33 cellular contexts compared by ENCODE assay signal in genomic region chr11:8013833-8014232, GRCh38. TPM values are rescaled to one million over a fixed set of nuclear protein-coding genes. Genes with fewer than 3 reads are reported as not detected.
"Had no signal": no experiment of that assay in that cellular context is flagged by ENCODE, and none has a peak within 500 bp of the region (broad histone marks: within the 10 kb centered on the region; RNA-seq: fewer than 3 reads in every experiment).

No MANE protein-coding gene starts in this region.

- H3K27ac Mint-ChIP-seq: dendritic cell treated with granulocyte-macrophage colony-stimulating factor and Interleukin-4, amounts not matched to agents 40 ng/mL and 50 ng/mL, for 4 days; mesothelial cell of epicardium; naive B cell; natural killer cell treated with Interleukin-12 subunit alpha and Interleukin-12 subunit beta and Interleukin-15 and Interleukin-18, amount 100 ng/mL, for 72 hours; stimulated activated memory B cell treated with anti-CD40 and anti-IgM and Interleukin-4, amounts not matched to agents 10 μg/mL and 1 μg/mL and 100 μg/mL, for 72 hours; type B pancreatic cell had no signal

- H3K36me3 Mint-ChIP-seq: mesothelial cell of epicardium; naive B cell; natural killer cell treated with Interleukin-12 subunit alpha and Interleukin-12 subunit beta and Interleukin-15 and Interleukin-18, amount 100 ng/mL, for 72 hours; stimulated activated memory B cell treated with anti-CD40 and anti-IgM and Interleukin-4, amounts not matched to agents 10 μg/mL and 1 μg/mL and 100 μg/mL, for 72 hours; type B pancreatic cell had no signal

- H3K4me3 ChIP-seq: colonic mucosa, esophagus squamous epithelium, heart right ventricle, lower lobe of right lung, mucosa of descending colon, prostate gland, right atrium auricular region, smooth muscle cell, testis, tibial artery, uterus had no signal

- H3K9me3 ChIP-seq: colonic mucosa, esophagus squamous epithelium, heart right ventricle, lower lobe of right lung, mucosa of descending colon, prostate gland, right atrium auricular region, testis, tibial artery, uterus had no signal

- H3K4me1 ChIP-seq: colonic mucosa, prostate gland had no signal

- H3K36me3 ChIP-seq: colonic mucosa, esophagus squamous epithelium, heart right ventricle, lower lobe of right lung, prostate gland, right atrium auricular region, tibial artery, uterus had no signal

- H3K4me2 ChIP-seq: smooth muscle cell had no signal

- H3K9me3 Mint-ChIP-seq: dendritic cell treated with granulocyte-macrophage colony-stimulating factor and Interleukin-4, amounts not matched to agents 40 ng/mL and 50 ng/mL, for 4 days; mesothelial cell of epicardium; natural killer cell treated with Interleukin-12 subunit alpha and Interleukin-12 subunit beta and Interleukin-15 and Interleukin-18, amount 100 ng/mL, for 72 hours; neural crest cell; stimulated activated memory B cell treated with anti-CD40 and anti-IgM and Interleukin-4, amounts not matched to agents 10 μg/mL and 1 μg/mL and 100 μg/mL, for 72 hours; type B pancreatic cell had no signal

- ATAC-seq: heart right ventricle; left colon; left ventricle myocardium superior; lower lobe of right lung; mucosa of descending colon; natural killer cell treated with Interleukin-12 subunit alpha and Interleukin-12 subunit beta and Interleukin-15 and Interleukin-18, amount 100 ng/mL, for 72 hours; sciatic nerve; stimulated activated memory B cell treated with anti-CD40 and anti-IgM and Interleukin-4, amounts not matched to agents 10 μg/mL and 1 μg/mL and 100 μg/mL, for 72 hours; stimulated activated naive CD8-positive, alpha-beta T cell treated with anti-CD3 and anti-CD28 coated beads, Interleukin-15, Interleukin-2, amounts not matched to agents 100 U/mL and 50 U/mL, for 24 hours had no signal

- H3K27ac ChIP-seq: colonic mucosa, esophagus squamous epithelium, heart right ventricle, lower lobe of right lung, prostate gland, right atrium auricular region, testis, tibial artery, uterus had no signal

- DNase-seq: colonic mucosa; effector CD8-positive, alpha-beta T cell; esophagus squamous epithelium; foreskin melanocyte; glutamatergic neuron; heart right ventricle; hippocampal formation; kidney glomerular epithelial cell; left colon; left ventricle myocardium superior; lower lobe of right lung; mucosa of descending colon; naive B cell; stimulated activated CD4-positive, alpha-beta T cell treated with anti-CD3 and anti-CD28 coated beads, Interleukin-12 subunit alpha, Interleukin-12 subunit beta, amount 100 ng/mL, for 4 hours; stimulated activated CD4-positive, alpha-beta T cell treated with anti-CD3 and anti-CD28 coated beads, Interleukin-1b, Interleukin-23, amount 100 ng/mL, for 48 hours; stimulated activated CD4-positive, alpha-beta T cell treated with anti-CD3 and anti-CD28 coated beads, Interleukin-4, amount 100 ng/mL, for 24 hours; stimulated activated naive CD8-positive, alpha-beta T cell treated with anti-CD3 and anti-CD28 coated beads, Interleukin-15, Interleukin-2, amounts not matched to agents 100 U/mL and 50 U/mL, for 24 hours; substantia nigra; testis; tibial artery; uterus had no signal

- H3K27me3 ChIP-seq: right atrium auricular region, testis, uterus had no signal

- H3K4me3 Mint-ChIP-seq: dendritic cell treated with granulocyte-macrophage colony-stimulating factor and Interleukin-4, amounts not matched to agents 40 ng/mL and 50 ng/mL, for 4 days; mesothelial cell of epicardium; naive B cell; natural killer cell treated with Interleukin-12 subunit alpha and Interleukin-12 subunit beta and Interleukin-15 and Interleukin-18, amount 100 ng/mL, for 72 hours; neural crest cell; stimulated activated memory B cell treated with anti-CD40 and anti-IgM and Interleukin-4, amounts not matched to agents 10 μg/mL and 1 μg/mL and 100 μg/mL, for 72 hours; type B pancreatic cell had no signal

RNA-seq across cellular contexts. Expression of gene NLRP10, which starts 48.6 kb away (rescaled TPM):
- total RNA-seq: colonic mucosa; endothelial cell of umbilical vein; epithelial cell of proximal tubule; esophagus squamous epithelium; heart right ventricle; left colon; left ventricle myocardium superior; lower lobe of right lung; mesothelial cell of epicardium; mucosa of descending colon; natural killer cell treated with Interleukin-12 subunit alpha and Interleukin-12 subunit beta and Interleukin-15 and Interleukin-18, amount 100 ng/mL, for 72 hours; neural crest cell; prostate gland; right atrium auricular region; sciatic nerve; testis; uterus had no signal
- polyA plus RNA-seq: endothelial cell of umbilical vein, heart right ventricle had no signal
